ENCODE assay signal across 1 cellular context in the genomic region with DNA sequence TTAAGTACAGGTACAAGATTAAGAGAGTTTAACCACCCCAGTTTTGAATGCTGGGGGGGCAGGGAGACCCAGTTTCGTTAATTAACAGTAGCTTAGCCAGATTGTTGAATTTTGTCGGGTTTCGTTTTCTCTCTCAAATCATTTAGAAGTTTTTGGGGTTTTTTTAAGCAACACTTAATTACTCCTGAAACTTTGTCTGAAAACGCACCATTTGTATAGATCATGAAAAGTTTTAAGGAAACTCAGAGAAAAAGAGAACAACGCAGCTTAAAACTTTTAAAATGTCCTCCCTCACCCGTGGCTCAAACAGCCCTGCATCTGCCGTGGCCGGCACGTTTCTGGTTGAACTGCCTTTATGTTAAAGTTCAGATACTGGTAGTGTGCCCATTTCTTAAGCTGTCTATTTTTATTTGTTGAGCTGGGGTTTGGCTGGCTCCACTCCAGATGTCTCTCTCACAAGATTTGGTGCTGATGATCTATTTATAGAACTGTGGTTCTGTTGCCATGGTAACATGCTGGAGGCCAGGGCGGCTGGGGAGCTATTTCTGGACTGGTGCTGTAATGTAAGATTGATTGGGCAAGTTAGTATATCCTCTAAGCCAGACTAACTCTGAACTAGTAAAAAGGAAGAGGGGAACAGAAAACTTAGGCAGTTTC.
A peak's percentile ranks its signal among the peaks of the same experiment; 100 is the strongest.
TF ChIP-seq lines count a peak whose summit lies in the region.

No MANE protein-coding gene starts in this region.

TF ChIP-seq in K562, 482 proteins besides CTCF, POLR2A, EP300 and RAD21 (continued from another document and continues in another):
- TF ChIP-seq, protein P1, sequence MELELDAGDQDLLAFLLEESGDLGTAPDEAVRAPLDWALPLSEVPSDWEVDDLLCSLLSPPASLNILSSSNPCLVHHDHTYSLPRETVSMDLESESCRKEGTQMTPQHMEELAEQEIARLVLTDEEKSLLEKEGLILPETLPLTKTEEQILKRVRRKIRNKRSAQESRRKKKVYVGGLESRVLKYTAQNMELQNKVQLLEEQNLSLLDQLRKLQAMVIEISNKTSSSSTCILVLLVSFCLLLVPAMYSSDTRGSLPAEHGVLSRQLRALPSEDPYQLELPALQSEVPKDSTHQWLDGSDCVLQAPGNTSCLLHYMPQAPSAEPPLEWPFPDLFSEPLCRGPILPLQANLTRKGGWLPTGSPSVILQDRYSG (tag; conservative IDR thresholded peaks at IDR 0.05; ENCODE audit: low read depth): no peak
- TF ChIP-seq POLR2B (IDR thresholded peaks at IDR 0.05; ENCODE audit: low read depth, partially characterized antibody) (no peak), ZNF780A (CRISPR knock-in tag; IDR thresholded peaks at IDR 0.05) (no peak), MGA (IDR thresholded peaks at IDR 0.05) (no peak), NBN (IDR thresholded peaks at IDR 0.05; ENCODE audit: low read depth) (no peak), PHF21A (IDR thresholded peaks at IDR 0.05; ENCODE audit: borderline replicate concordance, low read depth) (no peak), CTBP1 (IDR thresholded peaks at IDR 0.05; ENCODE audit: borderline replicate concordance) (no peak), ZNF174 (CRISPR knock-in tag; IDR thresholded peaks at IDR 0.05) (no peak), PCBP2 (IDR thresholded peaks at IDR 0.05; ENCODE audit: low read depth, low read length, poor library complexity, severe bottlenecking) (no peak), THRB (CRISPR knock-in tag; conservative IDR thresholded peaks at IDR 0.05) (no peak; the same call in 1 of the 2 replicates), CAMTA2 (CRISPR knock-in tag; conservative IDR thresholded peaks at IDR 0.05) (no peak), BHLHE40 (IDR thresholded peaks at IDR 0.05; ENCODE audit: low read length) (peak; percentile 62), ZNF511 (CRISPR knock-in tag; IDR thresholded peaks at IDR 0.05) (no peak), NCOA4 (IDR thresholded peaks at IDR 0.05; ENCODE audit: partially characterized antibody) (no peak), IRF9 (tag; IDR thresholded peaks at IDR 0.05) (no peak), ZC3H4 (CRISPR knock-in tag; IDR thresholded peaks at IDR 0.05; ENCODE audit: borderline replicate concordance) (no peak), HES1 (IDR thresholded peaks at IDR 0.05; ENCODE audit: low read depth) (no peak), RBM22 (IDR thresholded peaks at IDR 0.05; ENCODE audit: low read depth, low read length, poor library complexity, severe bottlenecking) (no peak), GATA2 (CRISPR knock-in tag; IDR thresholded peaks at IDR 0.05) (no peak), DDX20 (tag; IDR thresholded peaks at IDR 0.05; ENCODE audit: low read depth) (no peak), POLR2AphosphoS2 (IDR thresholded peaks at IDR 0.05; ENCODE audit: low read length) (0 out of 2 replicates have a peak, but pooled peaks have one; percentile 43), BMI1 (IDR thresholded peaks at IDR 0.05; ENCODE audit: low read length) (peak; percentile 88; the same call in 1 of the 2 replicates), SAFB2 (IDR thresholded peaks at IDR 0.05; ENCODE audit: borderline replicate concordance, low read depth, low read length, severe bottlenecking) (no peak), RFX5 (IDR thresholded peaks at IDR 0.05; ENCODE audit: low read depth, low read length) (peak; percentile 69), FOXP1 (CRISPR knock-in tag; IDR thresholded peaks at IDR 0.05) (no peak), CHCHD3 (CRISPR knock-in tag; IDR thresholded peaks at IDR 0.05) (no peak), ZNF253 (CRISPR knock-in tag; conservative IDR thresholded peaks at IDR 0.05) (no peak)
- TF ChIP-seq, protein P2, sequence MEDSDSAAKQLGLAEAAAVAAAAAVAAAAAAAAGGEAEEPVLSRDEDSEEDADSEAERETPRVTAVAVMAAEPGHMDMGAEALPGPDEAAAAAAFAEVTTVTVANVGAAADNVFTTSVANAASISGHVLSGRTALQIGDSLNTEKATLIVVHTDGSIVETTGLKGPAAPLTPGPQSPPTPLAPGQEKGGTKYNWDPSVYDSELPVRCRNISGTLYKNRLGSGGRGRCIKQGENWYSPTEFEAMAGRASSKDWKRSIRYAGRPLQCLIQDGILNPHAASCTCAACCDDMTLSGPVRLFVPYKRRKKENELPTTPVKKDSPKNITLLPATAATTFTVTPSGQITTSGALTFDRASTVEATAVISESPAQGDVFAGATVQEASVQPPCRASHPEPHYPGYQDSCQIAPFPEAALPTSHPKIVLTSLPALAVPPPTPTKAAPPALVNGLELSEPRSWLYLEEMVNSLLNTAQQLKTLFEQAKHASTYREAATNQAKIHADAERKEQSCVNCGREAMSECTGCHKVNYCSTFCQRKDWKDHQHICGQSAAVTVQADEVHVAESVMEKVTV (CRISPR knock-in tag; IDR thresholded peaks at IDR 0.05): no peak
- TF ChIP-seq, protein P3, sequence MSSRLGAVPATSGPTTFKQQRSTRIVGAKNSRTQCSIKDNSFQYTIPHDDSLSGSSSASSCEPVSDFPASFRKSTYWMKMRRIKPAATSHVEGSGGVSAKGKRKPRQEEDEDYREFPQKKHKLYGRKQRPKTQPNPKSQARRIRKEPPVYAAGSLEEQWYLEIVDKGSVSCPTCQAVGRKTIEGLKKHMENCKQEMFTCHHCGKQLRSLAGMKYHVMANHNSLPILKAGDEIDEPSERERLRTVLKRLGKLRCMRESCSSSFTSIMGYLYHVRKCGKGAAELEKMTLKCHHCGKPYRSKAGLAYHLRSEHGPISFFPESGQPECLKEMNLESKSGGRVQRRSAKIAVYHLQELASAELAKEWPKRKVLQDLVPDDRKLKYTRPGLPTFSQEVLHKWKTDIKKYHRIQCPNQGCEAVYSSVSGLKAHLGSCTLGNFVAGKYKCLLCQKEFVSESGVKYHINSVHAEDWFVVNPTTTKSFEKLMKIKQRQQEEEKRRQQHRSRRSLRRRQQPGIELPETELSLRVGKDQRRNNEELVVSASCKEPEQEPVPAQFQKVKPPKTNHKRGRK (tag; IDR thresholded peaks at IDR 0.05): no peak
